8 cellular contexts compared by ENCODE assay signal in genomic region chr2:134119117-134119671, GRCh38.
DNase-seq lines count a peak whose midpoint lies in the region; ATAC-seq lines count a peak whose summit lies in the region.

No MANE protein-coding gene starts in this region.

- no peak overlapping the region for H3K9ac ChIP-seq in SK-N-MC (ENCODE audit: insufficient read length)

- H3K36me3 ChIP-seq in SK-N-MC (ENCODE audit: insufficient read depth, low read length) = no peaks in the 10 kb centered on the region

- H3K27ac ChIP-seq in SK-N-MC = no peak overlapping the region

- H3K4me3 Mint-ChIP-seq in stimulated activated memory B cell treated with anti-CD40 and anti-IgM and Interleukin-4, amounts not matched to agents 10 μg/mL and 1 μg/mL and 100 μg/mL, for 72 hours = peak overlapping the region; percentile 97

- DNase-seq in SKM-1 treated with dmso at 0.1 percent for 144 hours (lab: John Stamatoyannopoulos, UW; ENCODE audit: unreplicated experiment) (peak; percentile 63), SKM-1 (lab: John Stamatoyannopoulos, UW; ENCODE audit: unreplicated experiment) (no peak), SK-N-MC (ENCODE audit: low read depth, low spot score) (peak; percentile 2), foreskin melanocyte (peak; percentile 57), ecto neural progenitor cell (ENCODE audit: low spot score) (no peak), NCI-H2029 treated with DMSO at 0.1 percent for 48 hours (lab: John Stamatoyannopoulos, UW) (no peak)

- no peaks in the 10 kb centered on the region for H3K36me3 Mint-ChIP-seq in stimulated activated memory B cell treated with anti-CD40 and anti-IgM and Interleukin-4, amounts not matched to agents 10 μg/mL and 1 μg/mL and 100 μg/mL, for 72 hours

- H3K4me1 Mint-ChIP-seq in stimulated activated memory B cell treated with anti-CD40 and anti-IgM and Interleukin-4, amounts not matched to agents 10 μg/mL and 1 μg/mL and 100 μg/mL, for 72 hours = peaks cover 45% of the 10 kb centered on the region

- peak; percentile 14 for ATAC-seq in HG02885 (IDR thresholded peaks at IDR 0.05; ENCODE audit: poor library complexity, unreplicated experiment)
- peak; percentile 10 for ATAC-seq in stimulated activated memory B cell treated with anti-CD40 and anti-IgM and Interleukin-4, amounts not matched to agents 10 μg/mL and 1 μg/mL and 100 μg/mL, for 72 hours

- H3K4me3 ChIP-seq in SK-N-MC = peak overlapping the region; percentile 93

- no peaks in the 10 kb centered on the region for H3K9me3 Mint-ChIP-seq in stimulated activated memory B cell treated with anti-CD40 and anti-IgM and Interleukin-4, amounts not matched to agents 10 μg/mL and 1 μg/mL and 100 μg/mL, for 72 hours

- peak overlapping the region; percentile 88 for H3K27ac Mint-ChIP-seq in stimulated activated memory B cell treated with anti-CD40 and anti-IgM and Interleukin-4, amounts not matched to agents 10 μg/mL and 1 μg/mL and 100 μg/mL, for 72 hours

- no peaks in the 10 kb centered on the region for H3K9me3 ChIP-seq in SK-N-MC (ENCODE audit: low read depth, low read length)

- no peaks in the 10 kb centered on the region for H3K27me3 Mint-ChIP-seq in stimulated activated memory B cell treated with anti-CD40 and anti-IgM and Interleukin-4, amounts not matched to agents 10 μg/mL and 1 μg/mL and 100 μg/mL, for 72 hours

Comparison
In these comparisons a context has a peak if more than half of its experiments do, and no peak if none do; other contexts are left out.
1. DNase-seq: peak in SKM-1 treated with dmso at 0.1 percent for 144 hours (single experiment), SK-N-MC (single experiment) and foreskin melanocyte (single experiment); none in SKM-1 (single experiment), ecto neural progenitor cell (single experiment) and NCI-H2029 treated with DMSO at 0.1 percent for 48 hours (single experiment).